In the genomic region with DNA sequence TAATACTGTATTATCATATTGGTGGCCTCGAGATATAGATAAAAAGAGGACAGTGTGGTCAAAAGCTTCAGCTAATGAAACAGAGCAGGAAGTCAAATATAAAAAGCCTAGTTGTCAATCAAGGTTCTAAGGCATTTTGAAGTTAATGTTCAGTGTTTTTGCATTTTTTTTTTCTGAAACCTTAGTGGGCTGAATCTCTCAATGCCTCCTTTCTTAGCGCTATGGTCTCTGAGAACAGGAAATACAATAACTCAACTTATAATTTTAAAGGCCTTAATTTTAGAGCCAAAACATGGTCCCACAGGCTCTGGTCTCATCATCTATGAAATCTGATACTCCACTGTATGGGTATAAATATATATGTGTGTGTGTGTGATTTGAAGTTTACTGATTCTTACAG, we compare ENCODE assay signal across 22 cellular contexts.
DNase-seq lines count a peak whose midpoint lies in the region; ATAC-seq, FAIRE-seq and TF ChIP-seq lines count a peak whose summit lies in the region.
"Had no signal": no experiment of that assay in that cellular context is flagged by ENCODE, and none has a peak within 500 bp of the region (broad histone marks: within the 10 kb centered on the region; RNA-seq: fewer than 3 reads in every experiment).

No MANE protein-coding gene starts in this region.

- H3K4me3 Mint-ChIP-seq in H9: no peak overlapping the region
- H3K4me3 Mint-ChIP-seq: CD4-positive, alpha-beta T cell had no signal

- H3K27ac ChIP-seq in H9 (ENCODE audit: insufficient read length, low read depth, low read length) (no peak overlapping the region), Karpas-422 (ENCODE audit: low read length) (no peak overlapping the region), H1 (ENCODE audit: low read depth, low read length) (no peak overlapping the region), sigmoid colon (no peak overlapping the region)
- H3K27ac ChIP-seq: C4-2B, GM23248, HL-60 had no signal

- H3K18ac ChIP-seq in H9 (ENCODE audit: insufficient read length, low read depth, low read length) (no peak overlapping the region), H1 (ENCODE audit: extremely low read depth, low read length) (0 out of 2 replicates have a peak overlapping the region, but pooled peaks have one; percentile 22)

- H3K27me3 ChIP-seq in H9 (ENCODE audit: insufficient read depth, low read length): no peaks in the 10 kb centered on the region
- no peaks in the 10 kb centered on the region for H3K27me3 ChIP-seq in Karpas-422 (ENCODE audit: low read length)
- H3K27me3 ChIP-seq in H1 (replicated peaks in 1 of 4; ENCODE audit: control insufficient read depth in 3 of 4, extremely low read depth in 1 of 4, insufficient read depth in 3 of 4, low read length in 3 of 4): no peaks in the 10 kb centered on the region
- no peaks in the 10 kb centered on the region for H3K27me3 ChIP-seq in sigmoid colon

- H2BK120ac ChIP-seq in H9 (ENCODE audit: low read depth, low read length, poor library complexity, severe bottlenecking) (no peak overlapping the region), H1 (replicated peaks; ENCODE audit: low read depth, low read length) (no peak overlapping the region)

- peaks cover 17% of the 10 kb centered on the region; the same call in 1 of the 2 replicates for H3K4me1 ChIP-seq in H9 (ENCODE audit: insufficient read depth, low read length)
- H3K4me1 ChIP-seq in Karpas-422 (ENCODE audit: low read length): peaks cover 25% of the 10 kb centered on the region
- peaks cover 15 to 28% (median 20%) of the 10 kb centered on the region in 4 experiments; a peak in 5 of 7 replicates for H3K4me1 ChIP-seq in H1 (replicated peaks in 1 of 4; ENCODE audit: control insufficient read depth in 3 of 4, insufficient read depth in 4 of 4, low read length in 3 of 4)
- H3K4me1 ChIP-seq in sigmoid colon: peaks cover 0 to 13% (median 3%) of the 10 kb centered on the region in 4 donors

- no peaks in the 10 kb centered on the region; a peak in 1 of 5 replicates for H3K9me3 Mint-ChIP-seq in H9
- H3K9me3 Mint-ChIP-seq: CD4-positive, alpha-beta T cell had no signal

- H3K4me3 ChIP-seq in Karpas-422 (ENCODE audit: low read length) (no peak overlapping the region), H1 (ENCODE audit: extremely low read depth in 1 of 4, insufficient read depth in 2 of 4, low read depth in 3 of 4, low read length in 4 of 4) (no peak overlapping the region), sigmoid colon (no peak overlapping the region)
- H3K4me3 ChIP-seq: GM23248, HAP-1 had no signal

- H3K9me2 ChIP-seq in Karpas-422 (replicated peaks; ENCODE audit: insufficient read depth, low read length): no peaks in the 10 kb centered on the region

- TF ChIP-seq POLR2A in H1 (IDR thresholded peaks at IDR 0.05; ENCODE audit: control extremely low read depth in 1 of 2, low read depth in 2 of 2, low read length in 2 of 2) (no peak), sigmoid colon (IDR thresholded peaks at IDR 0.05) (no peak)

- no peak overlapping the region for H4K5ac ChIP-seq in H9 (ENCODE audit: insufficient read length, low read depth, low read length)
- H4K5ac ChIP-seq in H1 (ENCODE audit: insufficient read length, low read depth, low read length): peak overlapping the region; percentile 36

- H4K91ac ChIP-seq in H9 (ENCODE audit: insufficient read length, low read depth, low read length): no peak overlapping the region
- no peak overlapping the region for H4K91ac ChIP-seq in H1 (replicated peaks; ENCODE audit: insufficient read length, low read length)

- intact Hi-C loops in sigmoid colon (cut with DNase I): no loop called here

- H3K27me3 Mint-ChIP-seq in H9 (ENCODE audit: low read depth): no peaks in the 10 kb centered on the region

- H2BK12ac ChIP-seq in H9 (ENCODE audit: insufficient read length, low read depth, low read length) (no peak overlapping the region), H1 (ENCODE audit: low read depth, low read length) (no peak overlapping the region)

- TF ChIP-seq RAD21 in H1 (IDR thresholded peaks at IDR 0.05 in 1 of 2, conservative IDR thresholded peaks at IDR 0.05 in 1 of 2; ENCODE audit: low read depth in 2 of 2, low read length in 2 of 2): no peak

- peak overlapping the region in 2 of 3 experiments; percentile 72 to 98; a peak in 3 of 7 replicates for H3K27ac Mint-ChIP-seq in H9
- H3K27ac Mint-ChIP-seq: CD4-positive, alpha-beta T cell had no signal

- H3K4me2 ChIP-seq in H9 (ENCODE audit: insufficient read depth, insufficient read length, low read length) (no peak overlapping the region), Karpas-422 (ENCODE audit: low read depth, low read length, poor library complexity, severe bottlenecking) (peak overlapping the region; percentile 33), H1 (ENCODE audit: insufficient read depth in 1 of 2, low read depth in 2 of 2, low read length in 2 of 2) (no peak overlapping the region)

- peaks cover 21% of the 10 kb centered on the region; the same call in 1 of the 2 replicates for H3K79me2 ChIP-seq in H9 (ENCODE audit: insufficient read depth, low read length)
- no peaks in the 10 kb centered on the region for H3K79me2 ChIP-seq in Karpas-422 (ENCODE audit: low read length)
- peaks cover 0 to 91% of the 10 kb centered on the region in 2 experiments; a peak in 3 of 4 replicates for H3K79me2 ChIP-seq in H1 (ENCODE audit: control insufficient read depth in 1 of 2, insufficient read depth in 2 of 2, low read length in 2 of 2)

- no peaks in the 10 kb centered on the region for H3K23me2 ChIP-seq in H9 (ENCODE audit: insufficient read length, low read depth, low read length, poor library complexity, severe bottlenecking)
- no peaks in the 10 kb centered on the region; the same call in 1 of the 2 replicates for H3K23me2 ChIP-seq in H1 (ENCODE audit: low read depth, low read length)

- TF ChIP-seq EP300 in H1 (IDR thresholded peaks at IDR 0.05; ENCODE audit: borderline replicate concordance in 1 of 2, low read depth in 2 of 2, low read length in 2 of 2) (no peak), sigmoid colon (IDR thresholded peaks at IDR 0.05) (no peak)

- H4K8ac ChIP-seq in H9 (replicated peaks; ENCODE audit: insufficient read length, low read depth, low read length): no peak overlapping the region
- no peak overlapping the region for H4K8ac ChIP-seq in H1 (ENCODE audit: extremely low read depth, insufficient read depth, low read length)

- TF ChIP-seq CTCF in H9 (conservative IDR thresholded peaks at IDR 0.05) (no peak), H1 (IDR thresholded peaks at IDR 0.05; ENCODE audit: control extremely low read depth in 1 of 3, insufficient read depth in 1 of 3, low read depth in 1 of 3, low read length in 3 of 3) (no peak), sigmoid colon (IDR thresholded peaks at IDR 0.05) (no peak)

- H3K4me1 Mint-ChIP-seq in H9: peaks cover 70 to 73% of the 10 kb centered on the region in 2 experiments

- no peaks in the 10 kb centered on the region for H3K9me3 ChIP-seq in H9 (ENCODE audit: control insufficient read depth, low read depth, low read length)
- no peaks in the 10 kb centered on the region for H3K9me3 ChIP-seq in Karpas-422 (ENCODE audit: low read length)
- H3K9me3 ChIP-seq in H1 (ENCODE audit: insufficient read depth in 2 of 2, low read depth in 1 of 2, low read length in 1 of 2): no peaks in the 10 kb centered on the region
- H3K9me3 ChIP-seq in sigmoid colon: no peaks in the 10 kb centered on the region
- H3K9me3 ChIP-seq: HAP-1 had no signal

- POLR2A ChIA-PET in H1 (lab: Charles Lee; ENCODE audit: partially characterized antibody): interaction anchor here (1.5 to 3.5 kb wide), 2 partner anchors 8 to 9 kb away, joined by 5 to 17 read pairs; no protein-coding TSS in a partner anchor

- FAIRE-seq in H1 (lab: Jason Lieb, UNC): no peak
- FAIRE-seq: A204.1, GM12892, GM18507, HepG2 had no signal

- H3K36me3 ChIP-seq in Karpas-422 (ENCODE audit: insufficient read depth, low read length) (no peaks in the 10 kb centered on the region), H1 (ENCODE audit: control insufficient read depth in 2 of 4, insufficient read depth in 4 of 4, low read length in 3 of 4) (peaks cover 0 to 16% (median 3%) of the 10 kb centered on the region in 4 experiments; a peak in 2 of 8 replicates), sigmoid colon (no peaks in the 10 kb centered on the region)
- H3K36me3 ChIP-seq: HAP-1 had no signal

- WGBS in H9 (ENCODE audit: extremely low coverage, insufficient read length, low lambda C conversion rate): no CpG with 5 or more reads among the region's 2 CpGs
- 74% methylated on average over 2 of the region's 2 CpGs; no CpG with 5 or more reads in 1 of the 2 experiments for WGBS in H1 (ENCODE audit: extremely low coverage in 1 of 2, insufficient coverage in 1 of 2, insufficient read length in 1 of 2, insufficient replicate concordance in 2 of 2, low coverage in 1 of 2, low lambda C conversion rate in 2 of 2, missing lambda C conversion rate in 1 of 2), 2 experiments
- WGBS in sigmoid colon, 2 donors: 77 to 80% methylated on average over 2 of the region's 2 CpGs

- H2BK5ac ChIP-seq in H9 (ENCODE audit: insufficient read length, low read length) (no peak overlapping the region), H1 (ENCODE audit: low read depth, low read length) (no peak overlapping the region; the same call in 1 of the 2 replicates)

- CTCF ChIA-PET in H1 (lab: Charles Lee; ENCODE audit: partially characterized antibody): interaction anchor here (0.7 to 6.8 kb wide), 11 partner anchors 9 to 176 kb away, joined by 3 to 67 read pairs (median 4); no protein-coding TSS in a partner anchor

- H3K56ac ChIP-seq in H9 (ENCODE audit: insufficient read length, low read depth, low read length) (no peak overlapping the region), H1 (replicated peaks; ENCODE audit: insufficient read length, low read depth, low read length) (no peak overlapping the region)

- peaks cover 9 to 35% (median 29%) of the 10 kb centered on the region in 3 experiments; a peak in 6 of 7 replicates for H3K36me3 Mint-ChIP-seq in H9 (ENCODE audit: insufficient read depth in 1 of 3, low read depth in 3 of 3)

- H3K4ac ChIP-seq in H9 (ENCODE audit: low read depth, low read length): no peak overlapping the region
- H3K4ac ChIP-seq in H1 (replicated peaks; ENCODE audit: insufficient read length, low read depth, low read length): no peak overlapping the region

- H3K9ac ChIP-seq in H9 (ENCODE audit: extremely low read depth, insufficient read length, low read length) (no peak overlapping the region), Karpas-422 (ENCODE audit: low read length) (no peak overlapping the region), H1 (replicated peaks in 1 of 4; ENCODE audit: extremely low read depth in 1 of 4, low read depth in 3 of 4, low read length in 3 of 4) (no peak overlapping the region)
- H3K9ac ChIP-seq: GM23248 had no signal

- H2BK20ac ChIP-seq in H9 (ENCODE audit: low read depth, low read length, poor library complexity, severe bottlenecking): no peak overlapping the region
- H2BK20ac ChIP-seq in H1 (ENCODE audit: low read length): no peak overlapping the region

- H3K79me1 ChIP-seq in H9 (ENCODE audit: insufficient read depth, low read depth, low read length, poor library complexity, severe bottlenecking) (peaks cover 2% of the 10 kb centered on the region), H1 (ENCODE audit: low read depth, low read length) (peaks cover 4% of the 10 kb centered on the region; the same call in 1 of the 2 replicates)

- ATAC-seq in HG03135 (IDR thresholded peaks at IDR 0.05; ENCODE audit: unreplicated experiment): no peak
- ATAC-seq: HepG2 had no signal

- no peak overlapping the region for H2AFZ ChIP-seq in H9 (ENCODE audit: low read length)
- H2AFZ ChIP-seq in Karpas-422 (ENCODE audit: low read length): no peak overlapping the region
- H2AFZ ChIP-seq in H1 (ENCODE audit: low read length): no peak overlapping the region
- H2AFZ ChIP-seq: GM23248 had no signal

- no peak overlapping the region for H3K14ac ChIP-seq in H9 (ENCODE audit: insufficient read depth, low read length)
- H3K14ac ChIP-seq in H1 (ENCODE audit: insufficient read length): no peak overlapping the region

- no peak overlapping the region for H2AK5ac ChIP-seq in H9 (ENCODE audit: insufficient read length, low read length)
- H2AK5ac ChIP-seq in H1 (ENCODE audit: low read depth, low read length): no peak overlapping the region

- H3T11ph ChIP-seq in H9 (ENCODE audit: low read length): no peak overlapping the region

- H3K23ac ChIP-seq in H9 (ENCODE audit: insufficient read length, low read depth, low read length) (no peak overlapping the region), H1 (ENCODE audit: insufficient read length) (no peak overlapping the region)

- DNase-seq in H9: no peak
- DNase-seq in Karpas-422: no peak
- no peak for DNase-seq in H1 (ENCODE audit: low read depth in 1 of 2, low spot score in 2 of 2)
- DNase-seq in sigmoid colon: no peak
- DNase-seq in H4 (ENCODE audit: low spot score): no peak
- DNase-seq in OCI-M2 (lab: John Stamatoyannopoulos, UW; ENCODE audit: unreplicated experiment): no peak
- DNase-seq: ACHN; AML-193; CD4-positive, alpha-beta T cell; DMS153; DMS79; GDM1; GM23248; KG1 had no signal

- H2BK15ac ChIP-seq in H9 (ENCODE audit: low read depth, low read length) (no peak overlapping the region), H1 (ENCODE audit: low read length) (no peak overlapping the region)

- H4K20me1 ChIP-seq in H9 (ENCODE audit: control insufficient read depth, insufficient read depth, insufficient read length) (no peaks in the 10 kb centered on the region), Karpas-422 (ENCODE audit: insufficient read depth, low read depth, low read length) (no peaks in the 10 kb centered on the region), H1 (replicated peaks in 1 of 2; ENCODE audit: control insufficient read depth in 1 of 2, insufficient read depth in 2 of 2, low read length in 2 of 2) (no peaks in the 10 kb centered on the region)
